ENCODE assay signal across 22 cellular contexts in genomic region chr20:21398505-21399057, GRCh38. TPM values are rescaled to one million over a fixed set of nuclear protein-coding genes. Genes with fewer than 3 reads are reported as not detected.
"Had no signal": no experiment of that assay in that cellular context is flagged by ENCODE, and none has a peak within 500 bp of the region (broad histone marks: within the 10 kb centered on the region; RNA-seq: fewer than 3 reads in every experiment).

No MANE protein-coding gene starts in this region.

- H3K36me3 ChIP-seq: breast epithelium, gastroesophageal sphincter, heart right ventricle, right atrium auricular region, tibial artery, uterus had no signal

- H3K36me3 Mint-ChIP-seq: memory B cell had no signal

- H3K9me3 ChIP-seq: breast epithelium, heart right ventricle, mucosa of descending colon, right atrium auricular region, tibial artery, uterus had no signal

- DNase-seq: activated CD4-positive, alpha-beta T cell treated with anti-CD3 and anti-CD28 coated beads for 1 hour; activated CD4-positive, alpha-beta T cell treated with anti-CD3 and anti-CD28 coated beads, Interleukin-2, amount 50 U/mL, for 4 hours; activated effector memory CD4-positive, alpha-beta T cell treated with Interleukin-2 at 50 U/mL for 16 hours; aorta; dorsolateral prefrontal cortex; endodermal cell; heart right ventricle; left ventricle myocardium superior; mucosa of descending colon; naive thymus-derived CD4-positive, alpha-beta T cell; stimulated activated CD4-positive, alpha-beta T cell treated with anti-CD3 and anti-CD28 coated beads, Interleukin-15, amount 100 ng/mL, for 24 hours; stimulated activated CD4-positive, alpha-beta T cell treated with anti-CD3 and anti-CD28 coated beads, Interleukin-4, amount 100 ng/mL, for 1 hour; tibial artery; uterus had no signal

- H3K4me3 Mint-ChIP-seq: memory B cell had no signal

- H3K9me3 Mint-ChIP-seq: endodermal cell, memory B cell had no signal

- H3K4me3 ChIP-seq: breast epithelium, gastroesophageal sphincter, heart right ventricle, mucosa of descending colon, right atrium auricular region, skin epidermis, tibial artery, uterus had no signal

- ATAC-seq: gastroesophageal sphincter; heart right ventricle; left ventricle myocardium superior; mucosa of descending colon; naive thymus-derived CD4-positive, alpha-beta T cell had no signal

- H3K4me1 Mint-ChIP-seq: endodermal cell had no signal

- H3K27ac Mint-ChIP-seq: endodermal cell, memory B cell had no signal

- H3K4me1 ChIP-seq: uterus had no signal

- H3K27ac ChIP-seq: breast epithelium, dorsolateral prefrontal cortex, gastroesophageal sphincter, heart right ventricle, right atrium auricular region, skin epidermis, tibial artery, uterus had no signal

RNA-seq across cellular contexts. Expression of gene NKX2-4, which starts 1.3 kb away (rescaled TPM):
- total RNA-seq: aorta; breast epithelium; endodermal cell; gastroesophageal sphincter; heart right ventricle; kidney epithelial cell; left ventricle myocardium superior; mucosa of descending colon; naive thymus-derived CD4-positive, alpha-beta T cell; posterior vena cava; right atrium auricular region; subcutaneous adipose tissue; uterus had no signal
- polyA plus RNA-seq: aorta; heart right ventricle; naive thymus-derived CD4-positive, alpha-beta T cell had no signal
